ENCODE assay signal across 8 cellular contexts in genomic region chr22:50244420-50245213, GRCh38. TPM values are rescaled to one million over a fixed set of nuclear protein-coding genes. Genes with fewer than 3 reads are reported as not detected.
DNase-seq lines count a peak whose midpoint lies in the region; ATAC-seq and TF ChIP-seq lines count a peak whose summit lies in the region.

TSS of gene TUBGCP6 (minus strand) at chr22:50245023. CDS start at chr22:50244459, 564 bp downstream.

- H3K27me3 Mint-ChIP-seq in chondrocyte (ENCODE audit: low read depth), result no peaks in the 10 kb centered on the region

- peak within 1 kb of the TSS; percentile 100 for H3K27ac Mint-ChIP-seq in chondrocyte (ENCODE audit: unreplicated experiment)

- peak within 1 kb of the TSS; percentile 96 for H3K4me3 Mint-ChIP-seq in chondrocyte (ENCODE audit: unreplicated experiment)

- POLR2A ChIA-PET in AG04449 (lab: Yijun Ruan, JAX), result interaction anchor here (1.0 kb wide), 1 partner anchor 82 kb away, joined by 3 read pairs; the partner anchor contains the start of gene DENND6B

- CTCF ChIA-PET in AG04449 (lab: Yijun Ruan, JAX), result interaction anchor here (0.7 to 6.2 kb wide), 7 partner anchors 8 to 228 kb away, joined by 3 to 66 read pairs (median 3); no protein-coding TSS in a partner anchor

- H3K4me1 Mint-ChIP-seq in chondrocyte (ENCODE audit: low read depth), result peaks cover 43% of the 10 kb centered on the region

- TF ChIP-seq CTCF in AG04449 (IDR thresholded peaks at IDR 0.05; ENCODE audit: insufficient read depth, low read length, missing control alignments), result peak; percentile 19
- peak; percentile 67 for TF ChIP-seq CTCF in chondrocyte (IDR thresholded peaks at IDR 0.05)

- peaks cover 7% of the 10 kb centered on the region for H3K36me3 Mint-ChIP-seq in chondrocyte (ENCODE audit: low read depth)

- H3K9me3 Mint-ChIP-seq in chondrocyte (ENCODE audit: low read depth), result no peaks in the 10 kb centered on the region

- DNase-seq in AG04449 (ENCODE audit: low read depth, low spot score) (peak; percentile 24), NCI-H446 treated with DMSO at 0.1 percent for 48 hours (lab: John Stamatoyannopoulos, UW) (peak; percentile 66), chondrocyte (ENCODE audit: low spot score) (no peak), kidney tubule cell (ENCODE audit: low spot score) (peak; percentile 90)
- peak; percentile 86 to 88 for DNase-seq in activated CD4-positive, alpha-beta T cell treated with anti-CD3 and anti-CD28 coated beads for 24 hours (ENCODE audit: low read depth in 2 of 2)
- peak; percentile 61 to 87 for DNase-seq in stimulated activated CD4-positive, alpha-beta T cell treated with anti-CD3 and anti-CD28 coated beads, Interleukin-1b, Interleukin-23, amount 100 ng/mL, for 1 hour (ENCODE audit: low read depth in 2 of 2)

- peak within 1 kb of the TSS; percentile 98 for H3K4me3 ChIP-seq in AG04449 (ENCODE audit: low read depth, low read length)

- ATAC-seq in GM18907 (IDR thresholded peaks at IDR 0.05; ENCODE audit: unreplicated experiment), result peak; percentile 69
- ATAC-seq in HG03175 (IDR thresholded peaks at IDR 0.05; ENCODE audit: unreplicated experiment), result peak; percentile 81

RNA-seq across cellular contexts. Expression of gene TUBGCP6, which starts in this region (rescaled TPM):
- total RNA-seq in chondrocyte, result 31.2 to 46.3 TPM (median 32.2 TPM) in 3 replicates
